ENCODE assay signal across 1 cellular context in genomic region chr17:51028176-51028863, GRCh38.
TF ChIP-seq lines count a peak whose summit lies in the region.

No MANE protein-coding gene starts in this region.

TF ChIP-seq in IMR-90, 13 proteins besides CTCF, POLR2A, EP300 and RAD21:
- TF ChIP-seq RFX5 (IDR thresholded peaks at IDR 0.05; ENCODE audit: low read depth, low read length): no peak
- no peak for TF ChIP-seq SMC3 (IDR thresholded peaks at IDR 0.05; ENCODE audit: low read depth, low read length)
- no peak for TF ChIP-seq RCOR1 (IDR thresholded peaks at IDR 0.05; ENCODE audit: insufficient replicate concordance, low read length)
- TF ChIP-seq CHD1 (IDR thresholded peaks at IDR 0.05; ENCODE audit: low read depth, low read length): no peak
- TF ChIP-seq MAZ (IDR thresholded peaks at IDR 0.05; ENCODE audit: borderline replicate concordance, low read depth, low read length): no peak
- TF ChIP-seq ELK1 (IDR thresholded peaks at IDR 0.05; ENCODE audit: borderline replicate concordance, low read depth, low read length): no peak
- no peak for TF ChIP-seq NFE2L2 (IDR thresholded peaks at IDR 0.05; ENCODE audit: low read depth, low read length)
- no peak for TF ChIP-seq FOS (IDR thresholded peaks at IDR 0.05; ENCODE audit: low read depth, low read length)
- TF ChIP-seq MAFK (IDR thresholded peaks at IDR 0.05; ENCODE audit: low read depth, low read length): no peak
- no peak for TF ChIP-seq BHLHE40 (IDR thresholded peaks at IDR 0.05; ENCODE audit: low read depth, low read length)
- no peak for TF ChIP-seq MXI1 (IDR thresholded peaks at IDR 0.05; ENCODE audit: borderline replicate concordance, low read depth, low read length)
- no peak for TF ChIP-seq CEBPB (IDR thresholded peaks at IDR 0.05; ENCODE audit: low read depth, low read length)
- TF ChIP-seq USF2 (IDR thresholded peaks at IDR 0.05; ENCODE audit: low read depth, low read length): no peak
